ENCODE assay signal across 1 cellular context in genomic region chr6:113351183-113351834, GRCh38.
TF ChIP-seq lines count a peak whose summit lies in the region.

No MANE protein-coding gene starts in this region.

TF ChIP-seq in IMR-90, 13 proteins besides CTCF, POLR2A, EP300 and RAD21 (continued from another document):
- TF ChIP-seq ELK1 (IDR thresholded peaks at IDR 0.05; ENCODE audit: borderline replicate concordance, low read depth, low read length) = no peak
- TF ChIP-seq CEBPB (IDR thresholded peaks at IDR 0.05; ENCODE audit: low read depth, low read length) = no peak
- no peak for TF ChIP-seq NFE2L2 (IDR thresholded peaks at IDR 0.05; ENCODE audit: low read depth, low read length)
- TF ChIP-seq CHD1 (IDR thresholded peaks at IDR 0.05; ENCODE audit: low read depth, low read length) = no peak
- no peak for TF ChIP-seq RCOR1 (IDR thresholded peaks at IDR 0.05; ENCODE audit: insufficient replicate concordance, low read length)
- no peak for TF ChIP-seq SMC3 (IDR thresholded peaks at IDR 0.05; ENCODE audit: low read depth, low read length)
